8 cellular contexts compared by ENCODE assay signal in genomic region chr1:50605186-50605875, GRCh38.
A peak's percentile ranks its signal among the peaks of the same experiment; 100 is the strongest.
DNase-seq lines count a peak whose midpoint lies in the region; ATAC-seq and TF ChIP-seq lines count a peak whose summit lies in the region.

No MANE protein-coding gene starts in this region.

- H3K27me3 Mint-ChIP-seq in activated CD4-positive, alpha-beta T cell treated with anti-CD3 and anti-CD28 coated beads, Interleukin-2, amount 10 ng/mL, durations not matched to agents 7 days and 5 days: no peaks in the 10 kb centered on the region

- H3K4me3 ChIP-seq in KMS-11 (IDR thresholded peaks at IDR 0.05; ENCODE audit: insufficient read depth, low read depth, low read length): no peak overlapping the region

- H3K27ac Mint-ChIP-seq in activated CD4-positive, alpha-beta T cell treated with anti-CD3 and anti-CD28 coated beads, Interleukin-2, amount 10 ng/mL, durations not matched to agents 7 days and 5 days: no peak overlapping the region

- H3K9ac ChIP-seq in KMS-11: no peak overlapping the region

- no peak overlapping the region for H3K4me2 ChIP-seq in KMS-11

- H3K27ac ChIP-seq in KMS-11: no peak overlapping the region

- CTCF ChIA-PET in activated CD4-positive, alpha-beta T cell treated with anti-CD3 and anti-CD28 coated beads, Interleukin-2, amount 10 ng/mL, durations not matched to agents 7 days and 5 days (lab: Charles Lee): interaction anchor here (0.6 kb wide), 2 partner anchors 17 to 112 kb away, joined by 3 read pairs; no protein-coding TSS in a partner anchor

- ATAC-seq in HG03442 (IDR thresholded peaks at IDR 0.05; ENCODE audit: unreplicated experiment) (no peak), HG03045 (IDR thresholded peaks at IDR 0.05; ENCODE audit: unreplicated experiment) (no peak), GM21367 (IDR thresholded peaks at IDR 0.05; ENCODE audit: unreplicated experiment) (no peak)

- H3K36me3 ChIP-seq in KMS-11 (ENCODE audit: insufficient read depth): no peaks in the 10 kb centered on the region

- peaks cover 4% of the 10 kb centered on the region for H3K4me1 Mint-ChIP-seq in activated CD4-positive, alpha-beta T cell treated with anti-CD3 and anti-CD28 coated beads, Interleukin-2, amount 10 ng/mL, durations not matched to agents 7 days and 5 days

- DNase-seq in activated CD4-positive, alpha-beta T cell treated with anti-CD3 and anti-CD28 coated beads, Interleukin-2, amount 10 ng/mL, durations not matched to agents 7 days and 5 days: peak; percentile 34
- no peak for DNase-seq in activated CD4-positive, alpha-beta T cell treated with anti-CD3 and anti-CD28 coated beads, Interleukin-2, amount 50 U/mL, for 4 hours
- DNase-seq in RPMI7951 (ENCODE audit: low read depth): peak; percentile 16
- peak; percentile 30 for DNase-seq in fibroblast of the conjunctiva (ENCODE audit: low read depth)

- no peaks in the 10 kb centered on the region for H3K9me3 Mint-ChIP-seq in activated CD4-positive, alpha-beta T cell treated with anti-CD3 and anti-CD28 coated beads, Interleukin-2, amount 10 ng/mL, durations not matched to agents 7 days and 5 days

- H4K20me1 ChIP-seq in KMS-11 (ENCODE audit: insufficient read depth): no peaks in the 10 kb centered on the region

- peaks cover 1% of the 10 kb centered on the region for H3K36me3 Mint-ChIP-seq in activated CD4-positive, alpha-beta T cell treated with anti-CD3 and anti-CD28 coated beads, Interleukin-2, amount 10 ng/mL, durations not matched to agents 7 days and 5 days (ENCODE audit: low read depth)

- H3K27me3 ChIP-seq in KMS-11 (ENCODE audit: insufficient read depth, low read depth): no peaks in the 10 kb centered on the region

- 0 out of 2 replicates have a peak, but pooled peaks have one; percentile 23 for TF ChIP-seq CTCF in KMS-11 (conservative IDR thresholded peaks at IDR 0.05; ENCODE audit: low read depth, low read length)

- H3K79me2 ChIP-seq in KMS-11 (ENCODE audit: insufficient read depth, low read depth): no peaks in the 10 kb centered on the region

- H3K4me3 Mint-ChIP-seq in activated CD4-positive, alpha-beta T cell treated with anti-CD3 and anti-CD28 coated beads, Interleukin-2, amount 10 ng/mL, durations not matched to agents 7 days and 5 days: no peak overlapping the region

- peaks cover 5% of the 10 kb centered on the region for H3K4me1 ChIP-seq in KMS-11 (ENCODE audit: low read depth, poor library complexity, severe bottlenecking)

- no peak overlapping the region for H2AFZ ChIP-seq in KMS-11 (ENCODE audit: low read depth)

- POLR2A ChIA-PET in activated CD4-positive, alpha-beta T cell treated with anti-CD3 and anti-CD28 coated beads, Interleukin-2, amount 10 ng/mL, durations not matched to agents 7 days and 5 days (lab: Charles Lee): interaction anchor here (0.6 to 0.7 kb wide), 2 partner anchors 174 to 566 kb away, joined by 3 to 9 read pairs; no protein-coding TSS in a partner anchor

Comparison
In these comparisons a context has a peak if more than half of its experiments do, and no peak if none do; other contexts are left out.
1. DNase-seq: peak in activated CD4-positive, alpha-beta T cell treated with anti-CD3 and anti-CD28 coated beads, Interleukin-2, amount 10 ng/mL, durations not matched to agents 7 days and 5 days (single experiment), RPMI7951 (single experiment) and fibroblast of the conjunctiva (single experiment); none in activated CD4-positive, alpha-beta T cell treated with anti-CD3 and anti-CD28 coated beads, Interleukin-2, amount 50 U/mL, for 4 hours (0 of 2).